16 cellular contexts compared by ENCODE assay signal in genomic region chr20:25327521-25328235, GRCh38.
"Had no signal": no experiment of that assay in that cellular context is flagged by ENCODE, and none has a peak within 500 bp of the region (broad histone marks: within the 10 kb centered on the region; RNA-seq: fewer than 3 reads in every experiment).

No MANE protein-coding gene starts in this region.

- H3K36me3 ChIP-seq: brain microvascular endothelial cell, ovary had no signal

- FAIRE-seq: TTC549 had no signal

- H3K27me3 ChIP-seq: brain microvascular endothelial cell, esophagus muscularis mucosa, foreskin keratinocyte, heart left ventricle, left lung, ovary had no signal

- H3K27ac ChIP-seq: brain microvascular endothelial cell, esophagus muscularis mucosa, foreskin keratinocyte, heart left ventricle, left lung, ovary had no signal

- H3K27ac Mint-ChIP-seq: activated naive CD4-positive, alpha-beta T cell treated with anti-CD3 and anti-CD28 coated beads, Interleukin-2, amount 50 U/mL, for 72 hours; activated T-helper 2 cell treated with anti-CD3 and anti-CD28 coated beads, Interferon-gamma antibody, Interleukin-2, Interleukin-4, amounts not matched to agents 10 μg/mL and 5 μg/mL and 100 μg/mL, durations not matched to agents 14 hours and 24 hours and 36 hours; memory B cell; stimulated activated naive CD8-positive, alpha-beta T cell treated with anti-CD3 and anti-CD28 coated beads, Interleukin-15, Interleukin-2, amounts not matched to agents 100 ng/mL and 50 ng/mL, for 24 hours; T-helper 1 cell treated with Interleukin-12 subunit alpha and Interleukin-12 subunit beta and Interleukin-4 antibody, amounts not matched to agents 30 μg/mL and 1 μg/mL, for 36 hours had no signal

- H3K4me3 ChIP-seq: esophagus muscularis mucosa, heart left ventricle, left lung, ovary had no signal

- H3K4me3 Mint-ChIP-seq: memory B cell; stimulated activated naive CD8-positive, alpha-beta T cell treated with anti-CD3 and anti-CD28 coated beads, Interleukin-15, Interleukin-2, amounts not matched to agents 100 ng/mL and 50 ng/mL, for 24 hours; T-helper 1 cell treated with Interleukin-12 subunit alpha and Interleukin-12 subunit beta and Interleukin-4 antibody, amounts not matched to agents 30 μg/mL and 1 μg/mL, for 36 hours had no signal

- H3K4me1 ChIP-seq: foreskin keratinocyte had no signal

- ATAC-seq: activated CD4-positive, CD25-positive, alpha-beta regulatory T cell treated with anti-CD3 and anti-CD28 coated beads, Interleukin-2, amount 50 U/mL, for 24 hours; activated naive CD4-positive, alpha-beta T cell treated with anti-CD3 and anti-CD28 coated beads, Interleukin-2, amount 50 U/mL, for 72 hours; foreskin keratinocyte; heart left ventricle had no signal

- DNase-seq: amniotic stem cell; brain microvascular endothelial cell; foreskin keratinocyte; heart left ventricle; left lung; ovary; stimulated activated CD4-positive, alpha-beta T cell treated with anti-CD3 and anti-CD28 coated beads, Interleukin-4, amount 100 ng/mL, for 1 hour; stimulated activated CD8-positive, alpha-beta memory T cell treated with anti-CD3 and anti-CD28 coated beads, Interleukin-4, amount 100 ng/mL, for 48 hours had no signal

- H3K9me3 Mint-ChIP-seq: activated T-helper 2 cell treated with anti-CD3 and anti-CD28 coated beads, Interferon-gamma antibody, Interleukin-2, Interleukin-4, amounts not matched to agents 10 μg/mL and 5 μg/mL and 100 μg/mL, durations not matched to agents 14 hours and 24 hours and 36 hours; stimulated activated naive CD8-positive, alpha-beta T cell treated with anti-CD3 and anti-CD28 coated beads, Interleukin-15, Interleukin-2, amounts not matched to agents 100 ng/mL and 50 ng/mL, for 24 hours; T-helper 1 cell treated with Interleukin-12 subunit alpha and Interleukin-12 subunit beta and Interleukin-4 antibody, amounts not matched to agents 30 μg/mL and 1 μg/mL, for 36 hours had no signal

- H3K27me3 Mint-ChIP-seq: memory B cell; stimulated activated naive CD8-positive, alpha-beta T cell treated with anti-CD3 and anti-CD28 coated beads, Interleukin-15, Interleukin-2, amounts not matched to agents 100 ng/mL and 50 ng/mL, for 24 hours had no signal

- H3K9me3 ChIP-seq: esophagus muscularis mucosa, heart left ventricle, left lung, ovary had no signal
